6 cellular contexts compared by ENCODE assay signal in genomic region chr11:127268956-127269355, GRCh38.
"Had no signal": no experiment of that assay in that cellular context is flagged by ENCODE, and none has a peak within 500 bp of the region (broad histone marks: within the 10 kb centered on the region; RNA-seq: fewer than 3 reads in every experiment).

No MANE protein-coding gene starts in this region.

- DNase-seq: GOT3, H7, HCEC 1CT, IMR-90, KG1 had no signal

- ATAC-seq: K562 had no signal

- H3K4me3 ChIP-seq: K562 had no signal
